ENCODE assay signal across 22 cellular contexts in the genomic region with DNA sequence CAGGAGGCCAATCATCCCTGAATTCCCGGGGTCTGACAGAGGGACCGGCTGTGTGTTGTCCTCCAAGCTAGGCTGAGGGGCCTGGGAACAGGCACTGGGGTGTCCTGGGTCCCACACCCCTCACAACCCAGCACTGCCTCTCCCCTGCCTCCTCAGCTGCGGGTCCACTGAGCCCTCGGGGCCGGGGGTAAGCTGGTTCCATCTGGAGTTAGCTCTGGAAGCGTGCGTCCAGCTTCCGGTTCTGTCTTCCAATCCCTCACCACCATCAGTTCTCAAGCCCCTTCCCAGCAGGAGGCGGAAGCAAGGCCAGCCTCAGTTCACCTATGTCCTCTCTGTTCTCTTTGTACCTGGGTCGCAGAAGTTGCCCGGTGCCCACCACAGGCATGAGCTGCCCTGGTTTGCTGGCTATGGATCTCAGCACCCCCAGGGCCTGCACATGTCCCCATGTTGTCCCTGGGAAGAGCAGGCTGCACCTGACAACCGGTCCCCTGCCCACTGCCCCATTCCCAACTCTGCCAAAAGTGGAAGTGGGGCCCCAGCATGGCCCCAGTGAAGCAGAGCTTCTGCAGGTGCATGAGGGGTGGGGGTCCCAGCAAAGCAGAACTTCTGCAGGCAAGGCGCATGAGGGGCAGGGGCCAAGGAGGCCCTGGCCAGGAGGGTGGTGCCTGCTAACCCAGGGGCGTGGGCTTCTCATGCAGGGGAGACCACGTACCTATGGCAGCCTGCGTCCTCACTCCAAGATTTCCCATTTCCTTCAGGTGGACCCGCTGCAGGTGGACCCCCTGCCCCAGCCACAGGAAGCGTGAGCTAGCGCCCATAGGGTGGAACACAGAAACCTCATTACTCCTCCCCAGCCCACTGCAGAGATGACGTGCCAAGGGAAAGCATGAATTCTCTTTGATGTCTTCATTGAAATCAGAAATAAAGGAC.
"Had no signal": no experiment of that assay in that cellular context is flagged by ENCODE, and none has a peak within 500 bp of the region (broad histone marks: within the 10 kb centered on the region; RNA-seq: fewer than 3 reads in every experiment).

No MANE protein-coding gene starts in this region.

- H3K36me3 ChIP-seq: ascending aorta had no signal

- H3K27me3 ChIP-seq: ascending aorta had no signal

- H3K9me3 ChIP-seq: ascending aorta had no signal

- H3K4me3 ChIP-seq: ascending aorta had no signal

- H3K27ac Mint-ChIP-seq: activated B cell treated with CpG ODN at 0.5 μM for 24 hours; activated CD4-positive, alpha-beta T cell treated with anti-CD3 and anti-CD28 coated beads, Interleukin-2, amount 10 ng/mL, durations not matched to agents 24 days and 14 days; activated CD8-positive, alpha-beta memory T cell treated with anti-CD3 and anti-CD28 coated beads, Interleukin-2, amount 10 ng/mL, durations not matched to agents 7 days and 5 days; activated naive CD4-positive, alpha-beta T cell treated with anti-CD3 and anti-CD28 coated beads, Interleukin-2, amount 10 ng/mL, durations not matched to agents 7 days and 5 days; activated naive CD8-positive, alpha-beta T cell treated with anti-CD3 and anti-CD28 coated beads, Interleukin-2, amount 10 ng/mL, durations not matched to agents 7 days and 5 days; T-helper 17 cell had no signal

- H3K9ac ChIP-seq: KMS-11 had no signal

- DNase-seq: activated B cell treated with CpG ODN at 0.5 μM for 24 hours; activated CD4-positive, alpha-beta T cell treated with anti-CD3 and anti-CD28 coated beads for 1 hour; activated CD4-positive, alpha-beta T cell treated with anti-CD3 and anti-CD28 coated beads, Interleukin-2, amount 10 ng/mL, durations not matched to agents 24 days and 14 days; activated CD4-positive, alpha-beta T cell treated with anti-CD3 and anti-CD28 coated beads, Interleukin-2, amount 50 U/mL, for 48 hours; activated CD8-positive, alpha-beta memory T cell treated with anti-CD3 and anti-CD28 coated beads, Interleukin-2, amount 10 ng/mL, durations not matched to agents 7 days and 5 days; activated gamma-delta T cell; activated naive CD4-positive, alpha-beta T cell treated with anti-CD3 and anti-CD28 coated beads, Interleukin-2, amount 10 ng/mL, durations not matched to agents 7 days and 5 days; activated naive CD8-positive, alpha-beta T cell treated with anti-CD3 and anti-CD28 coated beads, Interleukin-2, amount 10 ng/mL, durations not matched to agents 7 days and 5 days; activated T-cell treated with anti-CD3 and anti-CD28 coated beads, Interleukin-2, amount 50 U/mL, for 4 hours; NCI-H1105; NCI-H1436; NCI-H1694 treated with DMSO at 0.1 percent for 48 hours; NCI-H2081; NCI-H446; PC-3; SIG-M5; T-helper 17 cell; T-helper 9 cell had no signal

- FAIRE-seq: RCC 7860 had no signal

- H3K9me3 Mint-ChIP-seq: activated B cell treated with CpG ODN at 0.5 μM for 24 hours; activated CD4-positive, alpha-beta T cell treated with anti-CD3 and anti-CD28 coated beads, Interleukin-2, amount 10 ng/mL, durations not matched to agents 24 days and 14 days; activated naive CD8-positive, alpha-beta T cell treated with anti-CD3 and anti-CD28 coated beads, Interleukin-2, amount 10 ng/mL, durations not matched to agents 7 days and 5 days; activated T-cell treated with anti-CD3 and anti-CD28 coated beads, Interleukin-2, amount 50 U/mL, for 4 hours had no signal

- H3K27ac ChIP-seq: ascending aorta, KMS-11 had no signal

- H3K36me3 Mint-ChIP-seq: activated CD8-positive, alpha-beta memory T cell treated with anti-CD3 and anti-CD28 coated beads, Interleukin-2, amount 10 ng/mL, durations not matched to agents 7 days and 5 days; activated naive CD4-positive, alpha-beta T cell treated with anti-CD3 and anti-CD28 coated beads, Interleukin-2, amount 10 ng/mL, durations not matched to agents 7 days and 5 days; activated naive CD8-positive, alpha-beta T cell treated with anti-CD3 and anti-CD28 coated beads, Interleukin-2, amount 10 ng/mL, durations not matched to agents 7 days and 5 days; brain had no signal

- ATAC-seq: activated CD8-positive, alpha-beta memory T cell treated with anti-CD3 and anti-CD28 coated beads, Interleukin-2, amount 10 ng/mL, durations not matched to agents 7 days and 5 days; activated T-cell treated with anti-CD3 and anti-CD28 coated beads, Interleukin-2, amount 50 U/mL, for 4 hours; PC-3; T-helper 17 cell had no signal
